Comparison of ENCODE assay signal across 3 cellular contexts in genomic region chr16:47971225-47971624, GRCh38.
"Had no signal": no experiment of that assay in that cellular context is flagged by ENCODE, and none has a peak within 500 bp of the region (broad histone marks: within the 10 kb centered on the region; RNA-seq: fewer than 3 reads in every experiment).

No MANE protein-coding gene starts in this region.

- ATAC-seq: GM12878 had no signal

- H3K4me3 ChIP-seq: GM12878 had no signal

- DNase-seq: GDM1, GF-D8 had no signal
